7 cellular contexts compared by ENCODE assay signal in genomic region chr1:151832318-151832984, GRCh38. TPM values are rescaled to one million over a fixed set of nuclear protein-coding genes. Genes with fewer than 3 reads are reported as not detected.
DNase-seq lines count a peak whose midpoint lies in the region; ATAC-seq and TF ChIP-seq lines count a peak whose summit lies in the region.

No MANE protein-coding gene starts in this region.

- H3K9me2 ChIP-seq in PC-3 (replicated peaks; ENCODE audit: low read length) = no peaks in the 10 kb centered on the region

- ATAC-seq in PC-3 (peak; percentile 7; the same call in 1 of the 2 replicates), HG03442 (IDR thresholded peaks at IDR 0.05; ENCODE audit: unreplicated experiment) (no peak)

- POLR2A ChIA-PET in PC-3 (lab: Charles Lee; ENCODE audit: unreplicated experiment) = no interaction called here

- H3K27ac ChIP-seq in PC-3 (ENCODE audit: low read length) (no peak overlapping the region), skin epidermis (peak overlapping the region in 15 of 21 experiments; percentile 3 to 86 (median 76))

- peak overlapping the region; percentile 46 for H2AFZ ChIP-seq in PC-3 (ENCODE audit: low read length)

- CTCF ChIA-PET in PC-3 (lab: Charles Lee) = interaction anchor here (1.0 kb wide), 1 partner anchor 69 kb away, joined by 3 read pairs; the partner anchor contains the start of gene MRPL9

- H3K9ac ChIP-seq in PC-3 (ENCODE audit: low read length) = no peak overlapping the region

- H4K20me1 ChIP-seq in PC-3 (ENCODE audit: low read length) = no peaks in the 10 kb centered on the region

- H3K4me2 ChIP-seq in PC-3 (ENCODE audit: low read length) = no peak overlapping the region

- DNase-seq in H4 (ENCODE audit: low spot score) (peak; percentile 81), PC-3 (peak; percentile 68), head of caudate nucleus (peak in 38 of 42 donors; percentile 13 to 78 (median 50)), D341Med (ENCODE audit: low spot score) (no peak)
- DNase-seq in activated CD4-positive, alpha-beta T cell treated with anti-CD3 and anti-CD28 coated beads for 1 hour = no peak

- no peaks in the 10 kb centered on the region for H3K27me3 ChIP-seq in PC-3 (ENCODE audit: low read length)

- H3K4me1 ChIP-seq in PC-3 (ENCODE audit: insufficient read depth, low read length) = peaks cover 24% of the 10 kb centered on the region

- H3K79me2 ChIP-seq in PC-3 (ENCODE audit: low read length) = no peaks in the 10 kb centered on the region

- intact Hi-C loops in PC-3 (cut with micrococcal nuclease) (loop anchor here (10.0 kb wide), 2 partner anchors 218 to 488 kb away; partner anchors contain the start of genes RFX5 and SNX27), head of caudate nucleus (cut with DNase I) (no loop called here)

- H3F3A ChIP-seq in PC-3 (ENCODE audit: low read length, unreplicated experiment) = no peaks in the 10 kb centered on the region

- H3K4me3 ChIP-seq in PC-3 (ENCODE audit: low read length) (no peak overlapping the region), skin epidermis (no peak overlapping the region)

- no peak for TF ChIP-seq CTCF in PC-3 (conservative IDR thresholded peaks at IDR 0.05; ENCODE audit: low read depth, low read length)

- no peaks in the 10 kb centered on the region for H3K9me3 ChIP-seq in PC-3 (ENCODE audit: low read length)

- H3K36me3 ChIP-seq in PC-3 (ENCODE audit: low read depth, low read length) = no peaks in the 10 kb centered on the region

- no TSS peak for BruUV-seq in PC-3 (replicated peaks; lab: Mats Ljungman, UMichigan)

RNA-seq across cellular contexts. Expression of gene RORC, which starts 0.8 kb away (rescaled TPM):
- 0.60 and 1.2 TPM in 2 replicates for total RNA-seq in H4 (2014; rRNA removed; shearing (Covaris generic))
- 0.26 TPM in 1 of 2 replicates, not detected in the other for total RNA-seq in PC-3 (2014; rRNA removed)

RNA-seq across cellular contexts. Expression of gene C2CD4D, which starts 7.2 kb away (rescaled TPM):
- not detected in 2 replicates for total RNA-seq in H4 (2014; rRNA removed; shearing (Covaris generic))
- total RNA-seq in PC-3 (2014; rRNA removed) = 0.58 and 2.8 TPM in 2 replicates

RNA-seq across cellular contexts. Expression of gene THEM5, which starts 21.1 kb away (rescaled TPM):
- total RNA-seq in H4 (2014; rRNA removed; shearing (Covaris generic)) = not detected in 2 replicates
- total RNA-seq in PC-3 (2014; rRNA removed) = not detected in 2 replicates

RNA-seq across cellular contexts. Expression of gene LINGO4, which starts 27.2 kb away (rescaled TPM):
- not detected in 2 replicates for total RNA-seq in H4 (2014; rRNA removed; shearing (Covaris generic))
- total RNA-seq in PC-3 (2014; rRNA removed) = not detected in 2 replicates

RNA-seq across cellular contexts. Expression of gene TDRKH, which starts 42.2 kb away (rescaled TPM):
- total RNA-seq in H4 (2014; rRNA removed; shearing (Covaris generic)) = 2.1 and 2.4 TPM in 2 replicates
- 15.2 and 15.6 TPM in 2 replicates for total RNA-seq in PC-3 (2014; rRNA removed)

Comparison
In these comparisons a context has a peak if more than half of its experiments do, and no peak if none do; other contexts are left out.
1. DNase-seq: peak in H4 (single experiment), PC-3 (single experiment) and head of caudate nucleus (38 of 42); none in D341Med (single experiment) and activated CD4-positive, alpha-beta T cell treated with anti-CD3 and anti-CD28 coated beads for 1 hour (single experiment).